ENCODE assay signal across 8 cellular contexts in the genomic region with DNA sequence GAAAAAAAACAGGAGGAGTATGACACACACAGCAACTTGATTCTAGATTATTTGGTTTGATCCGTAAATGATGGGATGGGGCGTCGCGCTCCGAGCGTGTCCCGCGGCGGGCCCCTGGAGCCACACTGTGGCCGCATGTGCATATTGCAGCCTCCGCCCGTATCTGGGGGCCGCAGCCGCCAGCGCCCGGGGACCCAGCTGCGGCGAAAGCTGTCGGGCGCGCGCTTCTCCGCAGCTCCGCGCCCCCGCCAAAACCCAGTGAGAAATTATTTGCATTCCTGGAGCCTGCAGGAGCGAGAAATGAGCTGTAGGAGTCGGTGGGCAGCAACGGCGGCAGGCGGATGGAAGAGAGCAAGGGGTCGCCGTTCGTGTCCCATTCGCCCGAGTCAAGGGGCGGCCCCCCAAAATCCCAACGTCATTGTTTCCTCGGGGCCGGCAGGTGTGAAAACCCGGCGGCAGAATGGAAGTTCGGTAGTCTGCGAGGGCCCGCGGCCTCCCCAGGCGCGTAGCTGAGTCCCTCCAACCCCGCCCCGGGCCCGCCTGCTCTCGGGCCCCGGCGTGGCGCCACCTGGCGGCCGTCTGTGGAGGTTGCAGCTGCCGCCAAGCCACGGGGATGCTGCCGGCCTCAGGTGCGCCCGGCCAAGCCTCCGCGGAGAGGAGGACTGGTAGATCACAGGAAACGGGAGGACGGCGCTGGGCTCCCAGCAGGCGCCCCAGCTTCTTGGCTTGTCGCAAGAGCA.
A peak's percentile ranks its signal among the peaks of the same experiment; 100 is the strongest.
DNase-seq lines count a peak whose midpoint lies in the region; ATAC-seq lines count a peak whose summit lies in the region.
"Not testable (repeated sequence)": the region's sequence is repeated elsewhere in the genome, so short reads cannot be mapped to it uniquely, and the experiment has no call there.

No MANE protein-coding gene starts in this region.

- not testable (repeated sequence) for H3K9me3 Mint-ChIP-seq in activated CD4-positive, alpha-beta T cell treated with anti-CD3 and anti-CD28 coated beads, Interleukin-2, amount 10 ng/mL, durations not matched to agents 24 days and 14 days

- peak; percentile 94 for ATAC-seq in GM19351 (IDR thresholded peaks at IDR 0.05; ENCODE audit: unreplicated experiment)
- peak; percentile 92 for ATAC-seq in HG03280 (IDR thresholded peaks at IDR 0.05; ENCODE audit: unreplicated experiment)
- peak; percentile 99 for ATAC-seq in left lobe of liver

- H3K27me3 Mint-ChIP-seq in activated CD4-positive, alpha-beta T cell treated with anti-CD3 and anti-CD28 coated beads, Interleukin-2, amount 10 ng/mL, durations not matched to agents 24 days and 14 days, result not testable (repeated sequence)

- DNase-seq in Ammon's horn (ENCODE audit: low spot score) (peak; percentile 55), NCI-H524 (lab: John Stamatoyannopoulos, UW) (peak; percentile 35 to 44), cerebellar cortex (ENCODE audit: low spot score) (peak; percentile 69), left lobe of liver (ENCODE audit: low spot score) (peak; percentile 81)
- DNase-seq in activated CD4-positive, alpha-beta T cell treated with anti-CD3 and anti-CD28 coated beads, Interleukin-2, amount 10 ng/mL, durations not matched to agents 24 days and 14 days, result peak; percentile 96
- peak; percentile 68 to 79 for DNase-seq in stimulated activated CD4-positive, alpha-beta T cell treated with anti-CD3 and anti-CD28 coated beads, Interleukin-15, amount 100 ng/mL, for 48 hours (ENCODE audit: low read depth in 2 of 2)

- intact Hi-C loops in activated CD4-positive, alpha-beta T cell treated with anti-CD3 and anti-CD28 coated beads, Interleukin-2, amount 10 ng/mL, durations not matched to agents 24 days and 14 days (cut with micrococcal nuclease), result not testable (repeated sequence)

- not testable (repeated sequence) for H3K4me1 Mint-ChIP-seq in activated CD4-positive, alpha-beta T cell treated with anti-CD3 and anti-CD28 coated beads, Interleukin-2, amount 10 ng/mL, durations not matched to agents 24 days and 14 days

- H3K4me3 Mint-ChIP-seq in activated CD4-positive, alpha-beta T cell treated with anti-CD3 and anti-CD28 coated beads, Interleukin-2, amount 10 ng/mL, durations not matched to agents 24 days and 14 days, result peak overlapping the region; percentile 72

- H3K27ac Mint-ChIP-seq in activated CD4-positive, alpha-beta T cell treated with anti-CD3 and anti-CD28 coated beads, Interleukin-2, amount 10 ng/mL, durations not matched to agents 24 days and 14 days, result not testable (repeated sequence)

- H3K36me3 Mint-ChIP-seq in activated CD4-positive, alpha-beta T cell treated with anti-CD3 and anti-CD28 coated beads, Interleukin-2, amount 10 ng/mL, durations not matched to agents 24 days and 14 days (ENCODE audit: low read depth), result not testable (repeated sequence)

Comparison
In these comparisons a context has a peak if more than half of its experiments do, and no peak if none do; other contexts are left out.
1. Peak in every context shown above with its lines: DNase-seq and ATAC-seq.
2. DNase-seq: peak in every context shown above with its lines; median percentile 96 in activated CD4-positive, alpha-beta T cell treated with anti-CD3 and anti-CD28 coated beads, Interleukin-2, amount 10 ng/mL, durations not matched to agents 24 days and 14 days; 81 in left lobe of liver; 74 in stimulated activated CD4-positive, alpha-beta T cell treated with anti-CD3 and anti-CD28 coated beads, Interleukin-15, amount 100 ng/mL, for 48 hours; 69 in cerebellar cortex; 55 in Ammon's horn; 40 in NCI-H524.